2 cellular contexts compared by ENCODE assay signal in the genomic region with DNA sequence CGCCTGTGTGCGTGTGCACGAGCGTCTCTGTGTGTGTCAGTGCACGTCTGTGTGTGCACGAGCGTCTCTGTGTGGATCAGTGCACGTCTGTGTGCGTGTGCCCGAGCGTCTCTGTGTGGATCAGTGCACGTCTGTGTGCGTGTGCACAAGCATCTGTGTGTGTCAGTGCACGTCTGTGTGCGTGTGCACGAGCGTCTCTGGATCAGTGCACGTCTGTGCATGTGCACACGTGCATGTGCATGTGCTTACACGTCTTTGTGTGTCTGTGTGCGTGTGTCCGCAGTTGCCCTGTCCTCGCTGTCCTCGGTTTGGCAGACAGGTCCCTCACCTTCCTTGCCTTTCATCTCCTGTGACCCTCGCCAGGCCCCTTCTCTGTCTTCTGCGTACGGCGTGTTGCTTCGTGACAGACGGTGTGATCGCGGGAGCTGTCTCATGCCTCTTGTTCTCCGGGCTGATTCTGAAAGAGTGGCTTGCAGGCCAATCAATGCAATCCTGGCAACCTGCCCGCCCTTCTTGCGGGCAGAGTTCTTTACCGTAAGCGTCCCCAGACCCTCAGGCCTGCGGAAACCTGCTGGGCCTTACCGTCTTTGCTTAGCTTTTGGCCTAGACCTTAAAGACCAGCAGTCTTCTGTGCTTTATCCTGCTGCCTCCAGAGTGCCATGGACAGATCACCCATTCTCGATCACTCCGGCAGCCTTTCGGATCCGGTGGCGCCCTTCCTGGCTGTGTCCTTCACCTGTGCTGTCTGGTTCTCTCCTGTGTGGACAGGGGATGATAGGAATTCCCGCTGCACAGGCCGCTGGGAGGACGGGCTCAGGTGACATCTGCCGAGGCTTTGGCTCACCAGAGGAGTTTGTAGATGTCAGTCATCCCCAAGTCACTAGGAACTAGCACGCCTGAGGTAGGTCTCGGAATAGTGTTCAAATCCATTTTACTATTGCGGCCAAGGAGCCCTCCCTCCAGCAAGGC.
TF ChIP-seq lines count a peak whose summit lies in the region.

No MANE protein-coding gene starts in this region.

TF ChIP-seq in HEK293, 187 proteins besides CTCF, POLR2A, EP300 and RAD21:
- TF ChIP-seq ZNF571 (tag by site-specific recombination; IDR thresholded peaks at IDR 0.05) (no peak), HOXD13 (CRISPR knock-in tag; IDR thresholded peaks at IDR 0.05; ENCODE audit: borderline replicate concordance) (no peak), ZNF624 (tag by site-specific recombination; IDR thresholded peaks at IDR 0.05) (no peak)
- TF ChIP-seq, protein P1, sequence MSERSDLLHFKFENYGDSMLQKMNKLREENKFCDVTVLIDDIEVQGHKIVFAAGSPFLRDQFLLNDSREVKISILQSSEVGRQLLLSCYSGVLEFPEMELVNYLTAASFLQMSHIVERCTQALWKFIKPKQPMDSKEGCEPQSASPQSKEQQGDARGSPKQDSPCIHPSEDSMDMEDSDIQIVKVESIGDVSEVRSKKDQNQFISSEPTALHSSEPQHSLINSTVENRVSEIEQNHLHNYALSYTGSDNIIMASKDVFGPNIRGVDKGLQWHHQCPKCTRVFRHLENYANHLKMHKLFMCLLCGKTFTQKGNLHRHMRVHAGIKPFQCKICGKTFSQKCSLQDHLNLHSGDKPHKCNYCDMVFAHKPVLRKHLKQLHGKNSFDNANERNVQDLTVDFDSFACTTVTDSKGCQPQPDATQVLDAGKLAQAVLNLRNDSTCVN (tag by site-specific recombination; optimal IDR thresholded peaks at IDR 0.05) = peak; percentile 22
- TF ChIP-seq, protein P2, sequence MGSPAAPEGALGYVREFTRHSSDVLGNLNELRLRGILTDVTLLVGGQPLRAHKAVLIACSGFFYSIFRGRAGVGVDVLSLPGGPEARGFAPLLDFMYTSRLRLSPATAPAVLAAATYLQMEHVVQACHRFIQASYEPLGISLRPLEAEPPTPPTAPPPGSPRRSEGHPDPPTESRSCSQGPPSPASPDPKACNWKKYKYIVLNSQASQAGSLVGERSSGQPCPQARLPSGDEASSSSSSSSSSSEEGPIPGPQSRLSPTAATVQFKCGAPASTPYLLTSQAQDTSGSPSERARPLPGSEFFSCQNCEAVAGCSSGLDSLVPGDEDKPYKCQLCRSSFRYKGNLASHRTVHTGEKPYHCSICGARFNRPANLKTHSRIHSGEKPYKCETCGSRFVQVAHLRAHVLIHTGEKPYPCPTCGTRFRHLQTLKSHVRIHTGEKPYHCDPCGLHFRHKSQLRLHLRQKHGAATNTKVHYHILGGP (tag by site-specific recombination; IDR thresholded peaks at IDR 0.05) = no peak

TF ChIP-seq in GM12878, 131 proteins besides CTCF, POLR2A, EP300 and RAD21:
- TF ChIP-seq, protein P3, sequence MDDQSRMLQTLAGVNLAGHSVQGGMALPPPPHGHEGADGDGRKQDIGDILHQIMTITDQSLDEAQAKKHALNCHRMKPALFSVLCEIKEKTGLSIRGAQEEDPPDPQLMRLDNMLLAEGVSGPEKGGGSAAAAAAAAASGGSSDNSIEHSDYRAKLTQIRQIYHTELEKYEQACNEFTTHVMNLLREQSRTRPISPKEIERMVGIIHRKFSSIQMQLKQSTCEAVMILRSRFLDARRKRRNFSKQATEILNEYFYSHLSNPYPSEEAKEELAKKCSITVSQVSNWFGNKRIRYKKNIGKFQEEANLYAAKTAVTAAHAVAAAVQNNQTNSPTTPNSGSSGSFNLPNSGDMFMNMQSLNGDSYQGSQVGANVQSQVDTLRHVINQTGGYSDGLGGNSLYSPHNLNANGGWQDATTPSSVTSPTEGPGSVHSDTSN (IDR thresholded peaks at IDR 0.05; ENCODE audit: insufficient replicate concordance, low read depth, low read length) = peak; percentile 3
- TF ChIP-seq SUZ12 (IDR thresholded peaks at IDR 0.05; ENCODE audit: unreplicated experiment) = no peak
- TF ChIP-seq BCL3 (IDR thresholded peaks at IDR 0.05; ENCODE audit: borderline replicate concordance, insufficient read depth, low read depth, low read length, poor library complexity, severe bottlenecking) = peak; percentile 60
